ENCODE assay signal across 10 cellular contexts in genomic region chr2:20578266-20578894, GRCh38.
DNase-seq lines count a peak whose midpoint lies in the region; ATAC-seq, FAIRE-seq and TF ChIP-seq lines count a peak whose summit lies in the region.
"Had no signal": no experiment of that assay in that cellular context is flagged by ENCODE, and none has a peak within 500 bp of the region (broad histone marks: within the 10 kb centered on the region; RNA-seq: fewer than 3 reads in every experiment).

No MANE protein-coding gene starts in this region.

- no peaks in the 10 kb centered on the region for H3K27me3 ChIP-seq in AG04450 (ENCODE audit: control insufficient read depth, insufficient read depth, low read length)
- no peaks in the 10 kb centered on the region for H3K27me3 ChIP-seq in NT2/D1 (ENCODE audit: insufficient read depth, insufficient read length)
- no peaks in the 10 kb centered on the region for H3K27me3 ChIP-seq in endothelial cell of umbilical vein (ENCODE audit: control insufficient read depth in 2 of 2, insufficient read depth in 2 of 2, low read length in 2 of 2)
- no peaks in the 10 kb centered on the region for H3K27me3 ChIP-seq in parathyroid adenoma (ENCODE audit: control insufficient read depth, insufficient read depth, low read length)

- intact Hi-C loops in endothelial cell of umbilical vein (cut with micrococcal nuclease): no loop called here

- DNase-seq in AG04450 (ENCODE audit: low read depth, low spot score): no peak
- no peak for DNase-seq in NT2/D1 (ENCODE audit: low read depth, low spot score)
- DNase-seq in endothelial cell of umbilical vein (ENCODE audit: low read depth, low spot score): no peak
- DNase-seq in retina: no peak
- no peak for DNase-seq in NCI-H2107 (lab: John Stamatoyannopoulos, UW)
- no peak for DNase-seq in NCI-H345 treated with DMSO at 0.1 percent for 48 hours (lab: John Stamatoyannopoulos, UW; ENCODE audit: unreplicated experiment)
- DNase-seq: cortex of kidney, NCI-H187 had no signal

- no peaks in the 10 kb centered on the region for H4K20me1 ChIP-seq in endothelial cell of umbilical vein (replicated peaks; ENCODE audit: control insufficient read depth, extremely low read depth, insufficient read depth, low read length)

- FAIRE-seq in endothelial cell of umbilical vein (lab: Jason Lieb, UNC): no peak

- no peak for TF ChIP-seq POLR2A in endothelial cell of umbilical vein (IDR thresholded peaks at IDR 0.05; ENCODE audit: low read depth, low read length)

- no TSS peak for BruUV-seq in endothelial cell of umbilical vein (replicated peaks; lab: Mats Ljungman, UMichigan)

- H3K9me1 ChIP-seq in endothelial cell of umbilical vein (replicated peaks; ENCODE audit: control insufficient read depth, extremely low read depth, insufficient read depth, low read length): no peaks in the 10 kb centered on the region

- peak overlapping the region; percentile 61 for H3K27ac ChIP-seq in AG04450 (ENCODE audit: low read depth, low read length)
- peak overlapping the region; percentile 100 for H3K27ac ChIP-seq in endothelial cell of umbilical vein (ENCODE audit: insufficient read depth, low read depth, low read length)
- H3K27ac ChIP-seq in parathyroid adenoma: peak overlapping the region; percentile 45

- H2AFZ ChIP-seq in endothelial cell of umbilical vein (ENCODE audit: low read depth, low read length) (no peak overlapping the region), parathyroid adenoma (no peak overlapping the region)

- no peaks in the 10 kb centered on the region for H3K36me3 ChIP-seq in NT2/D1 (ENCODE audit: insufficient read depth, insufficient read length, low read length)
- no peaks in the 10 kb centered on the region for H3K36me3 ChIP-seq in endothelial cell of umbilical vein (ENCODE audit: control insufficient read depth in 2 of 2, extremely low read depth in 1 of 2, insufficient read depth in 2 of 2, low read length in 2 of 2)
- H3K36me3 ChIP-seq in parathyroid adenoma (ENCODE audit: control insufficient read depth, insufficient read depth, low read length): no peaks in the 10 kb centered on the region

- H3K9me3 ChIP-seq in AG04450 (ENCODE audit: control insufficient read depth, insufficient read depth, low read length): peaks cover 14% of the 10 kb centered on the region
- peaks cover 11% of the 10 kb centered on the region for H3K9me3 ChIP-seq in NT2/D1 (ENCODE audit: insufficient read depth, low read length)
- no peaks in the 10 kb centered on the region for H3K9me3 ChIP-seq in endothelial cell of umbilical vein (replicated peaks; ENCODE audit: control insufficient read depth, insufficient read depth, low read length)
- no peaks in the 10 kb centered on the region for H3K9me3 ChIP-seq in parathyroid adenoma (ENCODE audit: control insufficient read depth, low read length)

- POLR2A ChIA-PET in AG04450 (lab: Yijun Ruan, JAX) (interaction anchor here (2.1 kb wide), 1 partner anchor 131 kb away, joined by 19 read pairs; the partner anchor contains the start of gene RHOB), endothelial cell of umbilical vein (lab: Charles Lee) (interaction anchor here (0.6 to 11.7 kb wide), 5 partner anchors 10 to 134 kb away, joined by 3 to 310 read pairs (median 17); partner anchors contain the start of gene RHOB)

- H3K79me2 ChIP-seq in endothelial cell of umbilical vein (ENCODE audit: control insufficient read depth, insufficient read depth, low read length) (no peaks in the 10 kb centered on the region), parathyroid adenoma (no peaks in the 10 kb centered on the region)

- H3K4me3 ChIP-seq in AG04450 (ENCODE audit: low read depth, low read length) (no peak overlapping the region), NT2/D1 (ENCODE audit: insufficient read length, low read depth) (no peak overlapping the region), endothelial cell of umbilical vein (replicated peaks in 1 of 3; ENCODE audit: insufficient read depth in 1 of 3, low read depth in 1 of 3, low read length in 3 of 3) (no peak overlapping the region), parathyroid adenoma (ENCODE audit: low read depth, low read length) (no peak overlapping the region)

- H3K4me1 ChIP-seq in NT2/D1 (ENCODE audit: insufficient read depth, insufficient read length) (peaks cover 19% of the 10 kb centered on the region), endothelial cell of umbilical vein (ENCODE audit: control insufficient read depth, extremely low read depth, insufficient read depth, low read length) (peaks cover 84% of the 10 kb centered on the region), parathyroid adenoma (peaks cover under 1% of the 10 kb centered on the region)

- TF ChIP-seq CTCF in AG04450 (IDR thresholded peaks at IDR 0.05; ENCODE audit: low read depth, low read length): no peak
- TF ChIP-seq CTCF in endothelial cell of umbilical vein (IDR thresholded peaks at IDR 0.05; ENCODE audit: extremely low read depth in 1 of 2, insufficient read depth in 1 of 2, low read depth in 1 of 2, low read length in 2 of 2): no peak
- no peak for TF ChIP-seq CTCF in parathyroid adenoma (IDR thresholded peaks at IDR 0.05)

- H3K4me2 ChIP-seq in endothelial cell of umbilical vein (ENCODE audit: insufficient read depth, low read length): peak overlapping the region; percentile 26
- H3K4me2 ChIP-seq in parathyroid adenoma (ENCODE audit: low read length): no peak overlapping the region

- no peak for ATAC-seq in HG03460 (IDR thresholded peaks at IDR 0.05; ENCODE audit: unreplicated experiment)

- CTCF ChIA-PET in AG04450 (lab: Charles Lee): interaction anchor here (0.5 kb wide), 1 partner anchor 134 kb away, joined by 3 read pairs; no protein-coding TSS in a partner anchor
- CTCF ChIA-PET in endothelial cell of umbilical vein (lab: Charles Lee): interaction anchor here (0.7 to 10.5 kb wide), 6 partner anchors 18 to 253 kb away, joined by 3 to 78 read pairs (median 12); no protein-coding TSS in a partner anchor

- peak overlapping the region; percentile 57 for H3K9ac ChIP-seq in NT2/D1 (ENCODE audit: insufficient read length, low read depth)
- H3K9ac ChIP-seq in endothelial cell of umbilical vein (replicated peaks; ENCODE audit: extremely low read depth, insufficient read depth, low read length): peak overlapping the region; percentile 89
- H3K9ac ChIP-seq in parathyroid adenoma: no peak overlapping the region

- dilution Hi-C loops in endothelial cell of umbilical vein (cut with MboI; ENCODE audit: extremely low pct_ligation_motif_present, low sequenced_read_pairs): no loop called here

TF ChIP-seq in endothelial cell of umbilical vein, 7 proteins besides CTCF, POLR2A, EP300 and RAD21:
- TF ChIP-seq POLR2AphosphoS5 (IDR thresholded peaks at IDR 0.05; ENCODE audit: insufficient read depth, low read depth, low read length) (no peak), GATA2 (IDR thresholded peaks at IDR 0.05; ENCODE audit: insufficient read depth, insufficient read length, low read depth, low read length) (no peak), MYC (IDR thresholded peaks at IDR 0.05; ENCODE audit: low read depth, low read length) (no peak), MAX (IDR thresholded peaks at IDR 0.05; ENCODE audit: insufficient read depth, insufficient read length) (no peak), FOS (IDR thresholded peaks at IDR 0.05; ENCODE audit: borderline replicate concordance, insufficient read depth, low read length) (no peak), EZH2 (IDR thresholded peaks at IDR 0.05; ENCODE audit: borderline replicate concordance, low read depth, low read length, severe bottlenecking) (no peak), JUN (IDR thresholded peaks at IDR 0.05; ENCODE audit: borderline replicate concordance, insufficient read depth, insufficient read length, low read depth) (no peak)

Comparison
In these comparisons a context has a peak if more than half of its experiments do, and no peak if none do; other contexts are left out.
1. H3K27ac ChIP-seq: peak in every context shown above with its lines; median percentile 100 in endothelial cell of umbilical vein; 61 in AG04450; 45 in parathyroid adenoma.